8 cellular contexts compared by ENCODE assay signal in genomic region chr11:8671242-8671641, GRCh38. TPM values are rescaled to one million over a fixed set of nuclear protein-coding genes. Genes with fewer than 3 reads are reported as not detected.
DNase-seq lines count a peak whose midpoint lies in the region; ATAC-seq and TF ChIP-seq lines count a peak whose summit lies in the region.

No MANE protein-coding gene starts in this region.

- no peaks in the 10 kb centered on the region for H3K9me3 ChIP-seq in lung (ENCODE audit: control insufficient read depth in 2 of 2, insufficient read depth in 1 of 2, low read length in 1 of 2)

- intact Hi-C loops in dorsolateral prefrontal cortex (cut with DNase I), result no loop called here

- H3K27me3 ChIP-seq in dorsolateral prefrontal cortex, result no peaks in the 10 kb centered on the region
- H3K27me3 ChIP-seq in lung (ENCODE audit: control insufficient read depth, insufficient read depth), result no peaks in the 10 kb centered on the region

- POLR2A ChIA-PET in AG04449 (lab: Yijun Ruan, JAX), result interaction anchor here (0.5 to 2.5 kb wide), 9 partner anchors 11 to 199 kb away, joined by 3 to 17 read pairs (median 3); partner anchors contain the start of genes RPL27A, STK33 and TRIM66

- DNase-seq in AG04449 (ENCODE audit: low read depth, low spot score) (peak; percentile 91), NCI-H146 treated with DMSO at 0.1 percent for 48 hours (lab: John Stamatoyannopoulos, UW; ENCODE audit: unreplicated experiment) (peak; percentile 59), dorsolateral prefrontal cortex (peak in 6 of 10 donors; percentile 45 to 77 (median 52)), lung (ENCODE audit: low spot score) (no peak), GM19238 (ENCODE audit: insufficient read length, low spot score) (no peak), NCI-H2029 treated with DMSO at 0.1 percent for 48 hours (lab: John Stamatoyannopoulos, UW) (no peak)

- H3K27ac ChIP-seq in dorsolateral prefrontal cortex (peak overlapping the region in 55 of 59 donors; percentile 3 to 89 (median 74)), lung (ENCODE audit: low read depth in 1 of 2, low read length in 1 of 2) (peak overlapping the region in 1 of 2 donors; percentile 70), urinary bladder (ENCODE audit: low read depth) (peak overlapping the region; percentile 23)

- H3K36me3 ChIP-seq in lung (ENCODE audit: control insufficient read depth in 2 of 2, insufficient read depth in 2 of 2, low read length in 2 of 2) (peaks cover 0 to 14% of the 10 kb centered on the region in 2 donors), urinary bladder (ENCODE audit: insufficient read depth) (no peaks in the 10 kb centered on the region)

- CTCF ChIA-PET in AG04449 (lab: Yijun Ruan, JAX), result interaction anchor here (1.0 to 1.2 kb wide), 3 partner anchors 10 to 143 kb away, joined by 3 read pairs; no protein-coding TSS in a partner anchor

- no peak for TF ChIP-seq CTCF in AG04449 (IDR thresholded peaks at IDR 0.05; ENCODE audit: insufficient read depth, low read length, missing control alignments)
- peak in 1 of 56 donors; percentile 13 for TF ChIP-seq CTCF in dorsolateral prefrontal cortex (IDR thresholded peaks at IDR 0.05 in 54 of 56, conservative IDR thresholded peaks at IDR 0.05 in 2 of 56; ENCODE audit: low read depth in 1 of 56, partially characterized antibody in 56 of 56)
- no peak for TF ChIP-seq CTCF in lung (IDR thresholded peaks at IDR 0.05; ENCODE audit: control extremely low read depth, extremely low read depth)

- 51 to 85% methylated on average over 4 of the region's 4 CpGs for WGBS in lung, 2 donors
- WGBS in urinary bladder, result 16% methylated on average over 4 of the region's 4 CpGs

- H3K4me1 ChIP-seq in lung (ENCODE audit: control insufficient read depth in 2 of 2, insufficient read depth in 2 of 2, low read length in 2 of 2) (peaks cover 0 to 7% of the 10 kb centered on the region in 2 donors), urinary bladder (ENCODE audit: insufficient read depth) (no peaks in the 10 kb centered on the region)

- H3K4me3 ChIP-seq in AG04449 (ENCODE audit: low read depth, low read length) (no peak overlapping the region), dorsolateral prefrontal cortex (peak overlapping the region in 1 of 59 donors; percentile 10), lung (no peak overlapping the region), urinary bladder (ENCODE audit: low read depth, low read length) (no peak overlapping the region)

- ATAC-seq in lung (ENCODE audit: insufficient read depth, low FRiP score) (peak; percentile 79), GM18868 (IDR thresholded peaks at IDR 0.05; ENCODE audit: unreplicated experiment) (no peak)

RNA-seq across cellular contexts. Expression of gene TRIM66, which starts 11.2 kb away (rescaled TPM):
- total RNA-seq in dorsolateral prefrontal cortex (10 to 100 TPM in 119 of 120 experiments, 1 to 10 TPM in 1; 9.2 to 31.7 (median 18.5) TPM), lung (10 to 100 TPM; 20.0 to 23.9 TPM), urinary bladder (7.8 TPM)
- polyA plus RNA-seq in lung (1 to 10 TPM; 2.0 to 2.6 TPM), urinary bladder (3.2 TPM)

RNA-seq across cellular contexts. Expression of gene RPL27A, which starts 11.3 kb away (rescaled TPM):
- total RNA-seq in dorsolateral prefrontal cortex, result 100 to 1,000 TPM; 155 to 321 (median 208) TPM
- 1,000 to 10,000 TPM in 1 of 2 donors, 100 to 1,000 TPM in 1; 673 to 1,085 TPM for total RNA-seq in lung
- polyA plus RNA-seq in lung, result 1,000 to 10,000 TPM; 1,741 to 4,912 TPM
- total RNA-seq in urinary bladder, result 674 TPM
- 2,792 TPM for polyA plus RNA-seq in urinary bladder

Comparison
In these comparisons a context has a peak if more than half of its experiments do, and no peak if none do; other contexts are left out.
1. DNase-seq: peak in AG04449 (single experiment), NCI-H146 treated with DMSO at 0.1 percent for 48 hours (single experiment) and dorsolateral prefrontal cortex (6 of 10); none in lung (single experiment), GM19238 (single experiment) and NCI-H2029 treated with DMSO at 0.1 percent for 48 hours (single experiment).